31 cellular contexts compared by ENCODE assay signal in genomic region chr14:67718265-67718664, GRCh38. TPM values are rescaled to one million over a fixed set of nuclear protein-coding genes. Genes with fewer than 3 reads are reported as not detected.
"Had no signal": no experiment of that assay in that cellular context is flagged by ENCODE, and none has a peak within 500 bp of the region (broad histone marks: within the 10 kb centered on the region; RNA-seq: fewer than 3 reads in every experiment).

No MANE protein-coding gene starts in this region.

- ATAC-seq: activated CD8-positive, alpha-beta T cell treated with anti-CD3 and anti-CD28 coated beads, Interleukin-2, amount 10 ng/mL, durations not matched to agents 7 days and 5 days; body of pancreas; Panc1 had no signal

- H3K27ac Mint-ChIP-seq: activated CD8-positive, alpha-beta T cell treated with anti-CD3 and anti-CD28 coated beads, Interleukin-2, amount 10 ng/mL, durations not matched to agents 7 days and 5 days; activated naive CD4-positive, alpha-beta T cell treated with anti-CD3 and anti-CD28 coated beads, Interleukin-2, amount 50 U/mL, for 24 hours; activated T-helper 1 cell treated with anti-CD3 and anti-CD28 coated beads, Interleukin-12 subunit alpha, Interleukin-12 subunit beta, Interleukin-2, Interleukin-4 antibody, amounts not matched to agents 30 ng/mL and 10 ng/mL and 1 ng/mL, durations not matched to agents 14 hours and 24 hours and 36 hours had no signal

- H3K9me3 Mint-ChIP-seq: activated naive CD4-positive, alpha-beta T cell treated with anti-CD3 and anti-CD28 coated beads, Interleukin-2, amount 50 U/mL, for 24 hours; activated T-helper 1 cell treated with anti-CD3 and anti-CD28 coated beads, Interleukin-12 subunit alpha, Interleukin-12 subunit beta, Interleukin-2, Interleukin-4 antibody, amounts not matched to agents 30 ng/mL and 10 ng/mL and 1 ng/mL, durations not matched to agents 14 hours and 24 hours and 36 hours; central memory CD8-positive, alpha-beta T cell had no signal

- H3K4me1 ChIP-seq: SJCRH30 had no signal

- H3K9me2 ChIP-seq: SK-N-SH had no signal

- H3K36me3 ChIP-seq: ascending aorta, SJCRH30, WERI-Rb-1 had no signal

- H3K4me1 Mint-ChIP-seq: activated naive CD4-positive, alpha-beta T cell treated with anti-CD3 and anti-CD28 coated beads, Interleukin-2, amount 50 U/mL, for 24 hours had no signal

- H3K4me3 Mint-ChIP-seq: activated CD8-positive, alpha-beta T cell treated with anti-CD3 and anti-CD28 coated beads, Interleukin-2, amount 10 ng/mL, durations not matched to agents 7 days and 5 days; activated naive CD4-positive, alpha-beta T cell treated with anti-CD3 and anti-CD28 coated beads, Interleukin-2, amount 50 U/mL, for 24 hours; activated T-helper 1 cell treated with anti-CD3 and anti-CD28 coated beads, Interleukin-12 subunit alpha, Interleukin-12 subunit beta, Interleukin-2, Interleukin-4 antibody, amounts not matched to agents 30 ng/mL and 10 ng/mL and 1 ng/mL, durations not matched to agents 14 hours and 24 hours and 36 hours; central memory CD8-positive, alpha-beta T cell had no signal

- DNase-seq: activated CD4-positive, alpha-beta T cell treated with anti-CD3 and anti-CD28 coated beads for 48 hours; activated CD4-positive, alpha-beta T cell treated with anti-CD3 and anti-CD28 coated beads, Interleukin-2, amount 50 U/mL, for 4 hours; activated CD4-positive, CD25-positive, alpha-beta regulatory T cell treated with anti-CD3 and anti-CD28 coated beads, Interleukin-2, amount 50 U/mL, for 72 hours; activated CD8-positive, alpha-beta memory T cell treated with anti-CD3 and anti-CD28 coated beads, Interleukin-2, amount 50 U/mL, for 48 hours; activated CD8-positive, alpha-beta T cell treated with anti-CD3 and anti-CD28 coated beads, Interleukin-2, amount 10 ng/mL, durations not matched to agents 7 days and 5 days; activated effector memory CD4-positive, alpha-beta T cell treated with Interleukin-2 at 50 U/mL for 16 hours; activated naive CD4-positive, alpha-beta T cell; activated T-cell treated with anti-CD3 and anti-CD28 coated beads, Interleukin-2, amount 50 U/mL, for 1 hour; amniotic stem cell; body of pancreas; NCI-H1092; NCI-H1417 treated with DMSO at 0.1 percent for 48 hours; NCI-H1694; NCI-H2029 treated with DMSO at 0.1 percent for 48 hours; NCI-H510A treated with DMSO at 0.1 percent for 48 hours; NCI-H69; NK-92 treated with Interleukin-12 subunit alpha and Interleukin-12 subunit beta, amount 100 ng/mL, for 24 hours; OCI-M1; Right ventricle myocardium superior; RPMI8226; SJCRH30; SK-N-SH; T-helper 1 cell; WERI-Rb-1 had no signal

- H3K9me3 ChIP-seq: ascending aorta, body of pancreas, SJCRH30, SK-N-SH had no signal

- H3K27me3 ChIP-seq: ascending aorta, body of pancreas, SJCRH30 had no signal

- H3K4me3 ChIP-seq: ascending aorta, body of pancreas, SJCRH30 had no signal

- H3K4me2 ChIP-seq: SK-N-SH had no signal

- H3K36me3 Mint-ChIP-seq: activated naive CD4-positive, alpha-beta T cell treated with anti-CD3 and anti-CD28 coated beads, Interleukin-2, amount 50 U/mL, for 24 hours had no signal

- H3K27ac ChIP-seq: ascending aorta, body of pancreas, SJCRH30, WERI-Rb-1 had no signal

RNA-seq across cellular contexts. Expression of gene RDH12, which starts 16.6 kb away (rescaled TPM):
- total RNA-seq: activated CD8-positive, alpha-beta T cell treated with anti-CD3 and anti-CD28 coated beads, Interleukin-2, amount 10 ng/mL, durations not matched to agents 7 days and 5 days; activated T-helper 1 cell treated with anti-CD3 and anti-CD28 coated beads, Interleukin-12 subunit alpha, Interleukin-12 subunit beta, Interleukin-2, Interleukin-4 antibody, amounts not matched to agents 30 ng/mL and 10 ng/mL and 1 ng/mL, durations not matched to agents 14 hours and 24 hours and 36 hours; ascending aorta; MCF 10A; Right ventricle myocardium superior; SJCRH30; T-helper 2 cell treated with Interferon-gamma antibody and Interleukin-4, amounts not matched to agents 100 ng/mL and 5 ng/mL, for 36 hours had no signal
- polyA plus RNA-seq: SK-N-SH had no signal
